1 cellular context compared by ENCODE assay signal in the genomic region with DNA sequence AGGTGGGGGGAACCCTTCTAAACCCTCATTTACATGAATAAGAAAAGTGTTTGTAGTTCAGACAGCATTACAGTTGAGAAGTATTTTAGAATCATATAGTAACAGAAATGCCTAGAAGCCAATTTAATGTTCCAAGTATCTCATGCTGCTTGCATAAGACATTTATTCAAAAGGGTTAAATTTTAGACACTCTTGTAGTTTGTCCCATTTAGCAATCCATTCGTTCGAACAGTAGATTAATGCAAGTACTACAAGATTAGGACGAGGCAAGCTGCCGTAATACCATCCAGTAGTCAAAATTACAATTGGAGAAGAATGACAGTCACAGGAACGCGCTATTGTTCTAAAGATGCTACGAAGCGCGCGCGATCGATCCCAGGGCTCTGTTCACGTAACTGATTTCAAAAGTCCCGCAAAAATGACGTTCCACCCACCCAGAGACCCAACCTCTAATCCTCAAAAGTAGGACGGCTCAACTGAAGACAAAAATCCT.
TF ChIP-seq lines count a peak whose summit lies in the region.

No MANE protein-coding gene starts in this region.

TF ChIP-seq in HCT116, 20 proteins besides CTCF, POLR2A, EP300 and RAD21 (continued from another document):
- TF ChIP-seq, protein P1, sequence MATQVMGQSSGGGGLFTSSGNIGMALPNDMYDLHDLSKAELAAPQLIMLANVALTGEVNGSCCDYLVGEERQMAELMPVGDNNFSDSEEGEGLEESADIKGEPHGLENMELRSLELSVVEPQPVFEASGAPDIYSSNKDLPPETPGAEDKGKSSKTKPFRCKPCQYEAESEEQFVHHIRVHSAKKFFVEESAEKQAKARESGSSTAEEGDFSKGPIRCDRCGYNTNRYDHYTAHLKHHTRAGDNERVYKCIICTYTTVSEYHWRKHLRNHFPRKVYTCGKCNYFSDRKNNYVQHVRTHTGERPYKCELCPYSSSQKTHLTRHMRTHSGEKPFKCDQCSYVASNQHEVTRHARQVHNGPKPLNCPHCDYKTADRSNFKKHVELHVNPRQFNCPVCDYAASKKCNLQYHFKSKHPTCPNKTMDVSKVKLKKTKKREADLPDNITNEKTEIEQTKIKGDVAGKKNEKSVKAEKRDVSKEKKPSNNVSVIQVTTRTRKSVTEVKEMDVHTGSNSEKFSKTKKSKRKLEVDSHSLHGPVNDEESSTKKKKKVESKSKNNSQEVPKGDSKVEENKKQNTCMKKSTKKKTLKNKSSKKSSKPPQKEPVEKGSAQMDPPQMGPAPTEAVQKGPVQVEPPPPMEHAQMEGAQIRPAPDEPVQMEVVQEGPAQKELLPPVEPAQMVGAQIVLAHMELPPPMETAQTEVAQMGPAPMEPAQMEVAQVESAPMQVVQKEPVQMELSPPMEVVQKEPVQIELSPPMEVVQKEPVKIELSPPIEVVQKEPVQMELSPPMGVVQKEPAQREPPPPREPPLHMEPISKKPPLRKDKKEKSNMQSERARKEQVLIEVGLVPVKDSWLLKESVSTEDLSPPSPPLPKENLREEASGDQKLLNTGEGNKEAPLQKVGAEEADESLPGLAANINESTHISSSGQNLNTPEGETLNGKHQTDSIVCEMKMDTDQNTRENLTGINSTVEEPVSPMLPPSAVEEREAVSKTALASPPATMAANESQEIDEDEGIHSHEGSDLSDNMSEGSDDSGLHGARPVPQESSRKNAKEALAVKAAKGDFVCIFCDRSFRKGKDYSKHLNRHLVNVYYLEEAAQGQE (IDR thresholded peaks at IDR 0.05; ENCODE audit: low read depth), result no peak
- TF ChIP-seq ELF1 (IDR thresholded peaks at IDR 0.05; ENCODE audit: borderline replicate concordance, low read depth) (no peak), SP1 (IDR thresholded peaks at IDR 0.05; ENCODE audit: low read depth) (no peak; the same call in 1 of the 2 replicates), CEBPB (IDR thresholded peaks at IDR 0.05; ENCODE audit: low read depth) (0 out of 2 replicates have a peak, but pooled peaks have one; percentile 10), EZH2phosphoT487 (IDR thresholded peaks at IDR 0.05; ENCODE audit: borderline replicate concordance) (no peak)
- TF ChIP-seq, protein P2, sequence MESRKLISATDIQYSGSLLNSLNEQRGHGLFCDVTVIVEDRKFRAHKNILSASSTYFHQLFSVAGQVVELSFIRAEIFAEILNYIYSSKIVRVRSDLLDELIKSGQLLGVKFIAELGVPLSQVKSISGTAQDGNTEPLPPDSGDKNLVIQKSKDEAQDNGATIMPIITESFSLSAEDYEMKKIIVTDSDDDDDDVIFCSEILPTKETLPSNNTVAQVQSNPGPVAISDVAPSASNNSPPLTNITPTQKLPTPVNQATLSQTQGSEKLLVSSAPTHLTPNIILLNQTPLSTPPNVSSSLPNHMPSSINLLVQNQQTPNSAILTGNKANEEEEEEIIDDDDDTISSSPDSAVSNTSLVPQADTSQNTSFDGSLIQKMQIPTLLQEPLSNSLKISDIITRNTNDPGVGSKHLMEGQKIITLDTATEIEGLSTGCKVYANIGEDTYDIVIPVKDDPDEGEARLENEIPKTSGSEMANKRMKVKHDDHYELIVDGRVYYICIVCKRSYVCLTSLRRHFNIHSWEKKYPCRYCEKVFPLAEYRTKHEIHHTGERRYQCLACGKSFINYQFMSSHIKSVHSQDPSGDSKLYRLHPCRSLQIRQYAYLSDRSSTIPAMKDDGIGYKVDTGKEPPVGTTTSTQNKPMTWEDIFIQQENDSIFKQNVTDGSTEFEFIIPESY (IDR thresholded peaks at IDR 0.05; ENCODE audit: extremely low read depth, insufficient replicate concordance, low read length), result no peak
